Comparison of ENCODE assay signal across 9 cellular contexts in the genomic region with DNA sequence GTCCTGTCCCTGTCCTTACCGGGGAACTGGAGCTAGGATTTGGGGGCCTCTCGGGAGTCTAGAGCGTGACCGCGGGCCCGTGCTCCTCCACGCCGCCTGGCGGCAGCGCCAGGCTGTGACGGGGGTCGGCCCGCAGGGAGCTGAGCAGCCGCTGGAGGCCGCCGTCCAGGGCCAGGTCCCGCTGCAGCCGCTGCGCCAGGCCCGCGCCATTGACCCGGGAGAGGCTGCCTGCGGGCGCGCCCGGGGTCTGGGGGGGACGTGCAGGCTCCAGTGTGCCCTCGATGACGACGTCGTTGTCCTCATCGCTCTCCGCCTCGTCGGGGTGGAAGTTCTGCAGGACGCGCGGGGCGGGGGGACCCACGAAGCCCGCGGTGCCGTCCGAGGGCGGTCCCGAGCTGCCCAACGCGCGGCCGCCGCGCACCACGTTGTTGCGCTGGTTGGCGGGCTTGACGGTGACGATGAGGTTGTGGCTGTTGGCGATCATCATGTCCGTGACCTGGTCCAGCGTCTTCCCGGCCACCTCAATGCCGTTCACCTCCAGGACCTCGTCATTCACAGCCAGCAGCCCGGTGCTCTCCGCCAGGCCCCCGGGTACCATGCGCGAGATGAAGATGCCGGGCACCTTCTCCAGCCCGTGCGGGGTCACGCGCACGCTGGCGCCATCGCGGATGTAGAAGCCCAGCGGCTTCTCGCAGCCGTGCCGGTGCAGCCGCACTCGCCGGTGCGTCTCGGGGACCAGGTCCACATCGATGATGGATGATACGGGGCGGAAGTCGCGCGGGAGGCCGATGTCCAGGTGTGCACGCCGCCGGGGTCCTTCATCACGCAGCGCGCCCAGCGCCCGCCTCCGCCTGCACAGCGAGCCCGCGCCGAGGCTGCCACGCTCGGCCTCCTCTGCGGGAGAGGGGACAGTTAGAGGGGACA. TPM values are rescaled to one million over a fixed set of nuclear protein-coding genes. Genes with fewer than 3 reads are reported as not detected.
A peak's percentile ranks its signal among the peaks of the same experiment; 100 is the strongest.
DNase-seq lines count a peak whose midpoint lies in the region; ATAC-seq, FAIRE-seq and TF ChIP-seq lines count a peak whose summit lies in the region.
"Had no signal": no experiment of that assay in that cellular context is flagged by ENCODE, and none has a peak within 500 bp of the region (broad histone marks: within the 10 kb centered on the region; RNA-seq: fewer than 3 reads in every experiment).

No MANE protein-coding gene starts in this region.

- H3K36me3 ChIP-seq in small intestine (ENCODE audit: control insufficient read depth in 2 of 2, insufficient read depth in 2 of 2, low read length in 2 of 2): no peaks in the 10 kb centered on the region

- WGBS in small intestine, 3 donors: 52 to 69% (median 62%) methylated on average over 86 to 109 of the region's 109 CpGs

- ATAC-seq in GM19463 (IDR thresholded peaks at IDR 0.05; ENCODE audit: unreplicated experiment) (no peak), HG02678 (IDR thresholded peaks at IDR 0.05; ENCODE audit: unreplicated experiment) (no peak)

- intact Hi-C loops in activated CD4-positive, alpha-beta memory T cell treated with anti-CD3 and anti-CD28 coated beads for 36 hours (cut with micrococcal nuclease): loop anchor here (10.0 kb wide), 1 partner anchor 475 kb away; no protein-coding TSS in a partner anchor

- H3K27me3 Mint-ChIP-seq in activated CD4-positive, alpha-beta memory T cell treated with anti-CD3 and anti-CD28 coated beads for 36 hours: peaks cover 20% of the 10 kb centered on the region

- peaks cover 2% of the 10 kb centered on the region for H3K4me1 Mint-ChIP-seq in activated CD4-positive, alpha-beta memory T cell treated with anti-CD3 and anti-CD28 coated beads for 36 hours (ENCODE audit: low read depth)

- POLR2A ChIA-PET in GM10248 (lab: Yijun Ruan, JAX): no interaction called here
- POLR2A ChIA-PET in activated CD4-positive, alpha-beta memory T cell treated with anti-CD3 and anti-CD28 coated beads for 36 hours (lab: Charles Lee): no interaction called here

- H3K4me3 ChIP-seq in small intestine (ENCODE audit: low read depth in 1 of 2, low read length in 2 of 2): peak overlapping the region in 1 of 2 donors; percentile 10

- H3K36me3 Mint-ChIP-seq in activated CD4-positive, alpha-beta memory T cell treated with anti-CD3 and anti-CD28 coated beads for 36 hours: peaks cover 2% of the 10 kb centered on the region

- FAIRE-seq in small intestine (lab: Jason Lieb, UNC): no peak

- no peak overlapping the region for H3K27ac Mint-ChIP-seq in activated CD4-positive, alpha-beta memory T cell treated with anti-CD3 and anti-CD28 coated beads for 36 hours

- CTCF ChIA-PET in GM10248 (lab: Yijun Ruan, JAX): interaction anchor here (0.9 to 8.6 kb wide), 15 partner anchors 9 to 255 kb away, joined by 3 to 75 read pairs (median 3); a partner anchor contains a TSS
- CTCF ChIA-PET in activated CD4-positive, alpha-beta memory T cell treated with anti-CD3 and anti-CD28 coated beads for 36 hours (lab: Charles Lee): interaction anchor here (0.6 to 7.1 kb wide), 24 partner anchors 11 to 488 kb away, joined by 3 to 73 read pairs (median 6); a partner anchor contains a TSS

- no peaks in the 10 kb centered on the region for H3K9me3 ChIP-seq in small intestine (ENCODE audit: control insufficient read depth, low read depth)

- TF ChIP-seq CTCF in GM10248 (IDR thresholded peaks at IDR 0.05; ENCODE audit: control extremely low read depth, extremely low read depth, low read depth, missing control alignments): peak; percentile 70

- H3K9me3 Mint-ChIP-seq in activated CD4-positive, alpha-beta memory T cell treated with anti-CD3 and anti-CD28 coated beads for 36 hours: peaks cover 8% of the 10 kb centered on the region

- no peaks in the 10 kb centered on the region for H3K4me1 ChIP-seq in small intestine (ENCODE audit: control insufficient read depth in 2 of 2, insufficient read depth in 1 of 2, low read depth in 1 of 2, low read length in 1 of 2)

- no peak overlapping the region for H3K27ac ChIP-seq in small intestine (ENCODE audit: low read depth in 1 of 2, low read length in 1 of 2)
- H3K27ac ChIP-seq: esophagus squamous epithelium had no signal

- DNase-seq in GM10248 (ENCODE audit: extremely low spot score): peak; percentile 82
- peak; percentile 65 for DNase-seq in activated CD4-positive, alpha-beta memory T cell treated with anti-CD3 and anti-CD28 coated beads for 36 hours
- DNase-seq in fibroblast of peridontal ligament (ENCODE audit: extremely low read depth): peak; percentile 16
- peak; percentile 10 for DNase-seq in small intestine
- DNase-seq in AG08396 (ENCODE audit: low spot score): no peak
- no peak for DNase-seq in SW 1271 (lab: John Stamatoyannopoulos, UW)
- DNase-seq: esophagus squamous epithelium had no signal

- H3K27me3 ChIP-seq in small intestine (ENCODE audit: control insufficient read depth in 2 of 2, insufficient read depth in 2 of 2, low read length in 2 of 2): no peaks in the 10 kb centered on the region
- H3K27me3 ChIP-seq: esophagus squamous epithelium had no signal

- H3K4me3 Mint-ChIP-seq in activated CD4-positive, alpha-beta memory T cell treated with anti-CD3 and anti-CD28 coated beads for 36 hours: no peak overlapping the region

RNA-seq across cellular contexts. Expression of a gene that starts 50.9 kb away (rescaled TPM):
- total RNA-seq in activated CD4-positive, alpha-beta memory T cell treated with anti-CD3 and anti-CD28 coated beads for 36 hours: 10 to 100 TPM; 19.4 to 21.7 TPM
- 1 to 10 TPM; 6.5 to 8.5 (median 7.2) TPM for polyA plus RNA-seq in small intestine

Comparison
In these comparisons a context has a peak if more than half of its experiments do, and no peak if none do; other contexts are left out.
1. DNase-seq: peak in GM10248 (single experiment), activated CD4-positive, alpha-beta memory T cell treated with anti-CD3 and anti-CD28 coated beads for 36 hours (single experiment), fibroblast of peridontal ligament (single experiment) and small intestine (single experiment); none in AG08396 (single experiment) and SW 1271 (0 of 2).